In genomic region chr12:126268222-126268621, GRCh38 we compare ENCODE assay signal across 29 cellular contexts.
"Had no signal": no experiment of that assay in that cellular context is flagged by ENCODE, and none has a peak within 500 bp of the region (broad histone marks: within the 10 kb centered on the region; RNA-seq: fewer than 3 reads in every experiment).

No MANE protein-coding gene starts in this region.

- H3K27me3 Mint-ChIP-seq: dendritic cell treated with granulocyte-macrophage colony-stimulating factor and Interleukin-4, amounts not matched to agents 40 ng/mL and 50 ng/mL, for 4 days; effector memory CD8-positive, alpha-beta T cell had no signal

- H3K36me3 ChIP-seq: colonic mucosa, esophagus muscularis mucosa, esophagus squamous epithelium, gastrocnemius medialis, gastroesophageal sphincter, heart left ventricle, heart right ventricle had no signal

- FAIRE-seq: colon, endometrium, endothelial cell of umbilical vein, frontal cortex had no signal

- H3K4me3 ChIP-seq: colonic mucosa, coronary artery, dorsolateral prefrontal cortex, esophagus muscularis mucosa, esophagus squamous epithelium, gastrocnemius medialis, gastroesophageal sphincter, heart left ventricle, heart right ventricle had no signal

- H3K27me3 ChIP-seq: colonic mucosa, esophagus squamous epithelium, foreskin keratinocyte, gastrocnemius medialis, gastroesophageal sphincter, heart left ventricle had no signal

- H3K4me1 ChIP-seq: colonic mucosa, esophagus muscularis mucosa, esophagus squamous epithelium, foreskin keratinocyte, gastrocnemius medialis, gastroesophageal sphincter, heart left ventricle, heart right ventricle had no signal

- H3K9me3 ChIP-seq: colonic mucosa, esophagus muscularis mucosa, esophagus squamous epithelium, gastrocnemius medialis, gastroesophageal sphincter, heart right ventricle had no signal

- H3K9me3 Mint-ChIP-seq: endodermal cell had no signal

- H3K4me3 Mint-ChIP-seq: dendritic cell treated with granulocyte-macrophage colony-stimulating factor and Interleukin-4, amounts not matched to agents 40 ng/mL and 50 ng/mL, for 4 days; effector memory CD8-positive, alpha-beta T cell; endodermal cell had no signal

- H3K27ac Mint-ChIP-seq: dendritic cell treated with granulocyte-macrophage colony-stimulating factor and Interleukin-4, amounts not matched to agents 40 ng/mL and 50 ng/mL, for 4 days; effector memory CD8-positive, alpha-beta T cell; endodermal cell had no signal

- DNase-seq: colonic mucosa; cortex of kidney; dermis blood vessel endothelial cell; dorsolateral prefrontal cortex; effector CD4-positive, alpha-beta T cell; effector CD8-positive, alpha-beta T cell; effector memory CD4-positive, alpha-beta T cell; effector memory CD8-positive, alpha-beta T cell; endodermal cell; erythroblast; esophagus squamous epithelium; foreskin fibroblast; foreskin keratinocyte; foreskin melanocyte; gastrocnemius medialis; glutamatergic neuron; head of caudate nucleus; heart left ventricle; heart right ventricle had no signal

- ATAC-seq: effector memory CD8-positive, alpha-beta T cell; esophagus mucosa; foreskin keratinocyte; gastrocnemius medialis; gastroesophageal sphincter; heart left ventricle; heart right ventricle had no signal

- H3K27ac ChIP-seq: colonic mucosa, coronary artery, dorsolateral prefrontal cortex, epithelial cell of prostate, esophagus muscularis mucosa, esophagus squamous epithelium, foreskin keratinocyte, gastrocnemius medialis, gastroesophageal sphincter, heart left ventricle, heart right ventricle had no signal

- H3K4me1 Mint-ChIP-seq: endodermal cell had no signal
